ENCODE assay signal across 22 cellular contexts in genomic region chr5:38151878-38152277, GRCh38.
"Had no signal": no experiment of that assay in that cellular context is flagged by ENCODE, and none has a peak within 500 bp of the region (broad histone marks: within the 10 kb centered on the region; RNA-seq: fewer than 3 reads in every experiment).

No MANE protein-coding gene starts in this region.

- H3K27me3 ChIP-seq: adrenal gland, Peyer's patch, SJSA1 had no signal

- H3K4me3 ChIP-seq: adrenal gland, Peyer's patch, SJSA1 had no signal

- H3K9me3 ChIP-seq: adrenal gland, Peyer's patch, SJSA1 had no signal

- H3K4me1 ChIP-seq: adrenal gland, Peyer's patch had no signal

- ATAC-seq: activated CD4-positive, CD25-positive, alpha-beta regulatory T cell treated with anti-CD3 and anti-CD28 coated beads, Interleukin-2, amount 50 U/mL, for 24 hours; activated CD8-positive, alpha-beta T cell treated with anti-CD3 and anti-CD28 coated beads, Interleukin-2, amount 10 ng/mL, durations not matched to agents 7 days and 5 days had no signal

- H3K27ac ChIP-seq: adrenal gland, Peyer's patch, SJSA1 had no signal

- DNase-seq: activated CD4-positive, alpha-beta T cell treated with anti-CD3 and anti-CD28 coated beads for 4 hours; activated CD4-positive, alpha-beta T cell treated with anti-CD3 and anti-CD28 coated beads, Interleukin-2, amount 50 U/mL, for 4 hours; activated CD8-positive, alpha-beta memory T cell treated with anti-CD3 and anti-CD28 coated beads, Interleukin-2, amount 50 U/mL, for 48 hours; activated CD8-positive, alpha-beta T cell treated with anti-CD3 and anti-CD28 coated beads, Interleukin-2, amount 10 ng/mL, durations not matched to agents 7 days and 5 days; activated naive CD4-positive, alpha-beta T cell treated with anti-CD3 and anti-CD28 coated beads, Interleukin-2, amount 50 U/mL, for 16 hours; activated naive CD8-positive, alpha-beta T cell treated with anti-CD3 and anti-CD28 coated beads, Interleukin-2, amount 10 ng/mL, durations not matched to agents 7 days and 5 days; activated T-cell treated with anti-CD3 and anti-CD28 coated beads, Interleukin-2, amount 50 U/mL, for 1 hour; adrenal gland; anterior cingulate cortex; caudate nucleus; Karpas-422; NCI-H1048; NCI-H2029; NCI-H2107; NCI-H510A treated with DMSO at 0.1 percent for 48 hours; NCI-H69; NK-92 treated with Interleukin-12 subunit alpha and Interleukin-12 subunit beta, amount 100 ng/mL, for 24 hours; OCI-M1; Peyer's patch; SHP77 had no signal

- H3K36me3 ChIP-seq: adrenal gland, Peyer's patch, SJSA1 had no signal
